ENCODE assay signal across 8 cellular contexts in the genomic region with DNA sequence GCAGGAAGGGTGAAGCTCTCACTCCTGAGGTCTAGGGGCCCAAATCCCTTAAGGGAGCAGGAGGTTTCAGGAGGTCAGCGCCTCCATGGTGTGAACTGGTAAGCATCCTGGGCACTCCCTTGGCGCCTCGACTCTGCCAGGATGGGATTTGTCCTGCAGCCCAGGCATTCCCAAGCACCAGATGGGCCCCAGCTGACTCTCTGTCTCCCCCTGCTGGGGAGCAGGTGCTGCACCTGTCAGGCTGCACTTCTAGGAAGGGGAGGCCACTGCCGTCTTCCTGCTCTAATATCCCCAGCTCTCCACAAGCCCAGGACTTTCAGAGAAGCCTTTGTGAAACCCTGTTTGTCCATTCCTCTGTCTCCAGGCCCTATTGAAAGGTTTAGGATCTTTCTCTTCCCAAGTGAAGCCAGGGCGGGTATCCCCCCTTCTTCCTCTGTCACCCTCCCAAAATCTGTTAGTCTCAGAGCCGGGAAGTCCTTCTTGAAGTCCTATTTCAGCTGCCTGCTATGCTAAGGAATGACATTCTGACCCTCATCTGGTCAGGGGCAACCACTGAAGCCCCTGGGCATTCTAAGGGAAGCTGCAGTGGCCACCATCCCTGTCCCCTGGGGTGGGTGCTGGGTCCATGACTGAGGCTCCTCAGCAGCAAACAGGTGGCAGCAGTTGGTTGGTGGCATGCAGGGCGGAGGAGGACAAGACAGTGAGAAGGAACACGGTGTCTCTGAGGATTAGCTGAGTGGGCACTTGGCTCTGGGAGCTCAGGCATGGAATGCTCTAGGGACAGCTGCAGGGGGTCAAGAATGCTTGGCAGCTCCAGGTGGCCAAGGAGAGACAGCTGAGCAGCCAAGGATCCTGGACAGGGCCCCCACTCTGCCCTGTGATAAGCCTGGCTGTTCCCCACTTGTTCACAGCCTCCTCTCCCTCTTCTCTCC. TPM values are rescaled to one million over a fixed set of nuclear protein-coding genes. Genes with fewer than 3 reads are reported as not detected.
DNase-seq lines count a peak whose midpoint lies in the region; ATAC-seq and TF ChIP-seq lines count a peak whose summit lies in the region.

No MANE protein-coding gene starts in this region.

- peaks cover 11% of the 10 kb centered on the region for H3K27me3 Mint-ChIP-seq in nephron (ENCODE audit: low read depth)

- peaks cover 39% of the 10 kb centered on the region for H3K4me1 Mint-ChIP-seq in nephron

- TF ChIP-seq CTCF in GM12873 (IDR thresholded peaks at IDR 0.05; ENCODE audit: insufficient read depth, low read depth, low read length, missing control alignments) (peak; percentile 98), esophagus squamous epithelium (IDR thresholded peaks at IDR 0.05) (peak in 5 of 6 experiments; percentile 65 to 90 (median 74)), nephron (IDR thresholded peaks at IDR 0.05; ENCODE audit: unreplicated experiment in 3 of 3) (peak; percentile 57 to 65 (median 63))

- H3K9me3 Mint-ChIP-seq in nephron = no peaks in the 10 kb centered on the region

- TF ChIP-seq POLR2A in esophagus squamous epithelium (IDR thresholded peaks at IDR 0.05) = no peak

- DNase-seq in AG08396 (ENCODE audit: low spot score) = peak; percentile 81
- peak; percentile 68 for DNase-seq in NCI-H226
- peak; percentile 33 for DNase-seq in activated CD8-positive, alpha-beta memory T cell treated with anti-CD3 and anti-CD28 coated beads, Interleukin-2, amount 50 U/mL, for 4 hours
- no peak for DNase-seq in esophagus squamous epithelium (lab: John Stamatoyannopoulos, UW)
- peak; percentile 59 for DNase-seq in ureter (ENCODE audit: low spot score)

- peaks cover 0 to 30% (median 3%) of the 10 kb centered on the region in 3 donors for H3K4me1 ChIP-seq in esophagus squamous epithelium

- no peak overlapping the region for H3K27ac ChIP-seq in esophagus squamous epithelium

- no peaks in the 10 kb centered on the region for H3K36me3 Mint-ChIP-seq in nephron (ENCODE audit: low read depth)

- H3K4me3 Mint-ChIP-seq in nephron = peak overlapping the region in 2 of 3 experiments; percentile 78 to 94

- no peak overlapping the region for H3K4me3 ChIP-seq in esophagus squamous epithelium

- H3K27me3 ChIP-seq in esophagus squamous epithelium = peaks cover 0 to 18% (median 0%) of the 10 kb centered on the region in 4 donors

- no peaks in the 10 kb centered on the region for H3K36me3 ChIP-seq in esophagus squamous epithelium

- ATAC-seq in HG02840 (IDR thresholded peaks at IDR 0.05; ENCODE audit: low FRiP score, unreplicated experiment) = no peak

- H3K27ac Mint-ChIP-seq in nephron = peak overlapping the region; percentile 53 to 72 (median 58)

- no peaks in the 10 kb centered on the region for H3K9me3 ChIP-seq in esophagus squamous epithelium

- intact Hi-C loops in esophagus squamous epithelium (cut with DNase I) = no loop called here

- 36 to 74% methylated on average over 3 of the region's 8 CpGs for WGBS in esophagus squamous epithelium, 2 donors

RNA-seq across cellular contexts. Expression of a gene that starts 3.2 kb away (rescaled TPM):
- total RNA-seq in esophagus squamous epithelium (not detected), ureter (not detected)

RNA-seq across cellular contexts. Expression of a gene that starts 14.1 kb away (rescaled TPM):
- total RNA-seq in esophagus squamous epithelium = 10 to 100 TPM in 2 of 4 donors, 1 to 10 TPM in 1, under 1 TPM in 1; 0.38 to 10.9 (median 9.1) TPM
- total RNA-seq in ureter = 8.8 TPM

RNA-seq across cellular contexts. Expression of a gene that starts 44.9 kb away (rescaled TPM):
- total RNA-seq in esophagus squamous epithelium (1 to 10 TPM in 1 of 4 donors, under 1 TPM in 2, not detected in 1; 0.64 to 1.7 (median 0.66) TPM), ureter (1.5 TPM)

RNA-seq across cellular contexts. Expression of a gene that starts 57.0 kb away (rescaled TPM):
- total RNA-seq in esophagus squamous epithelium (under 1 TPM in 1 of 4 donors, not detected in 3; 1.00 TPM), ureter (6.6 TPM)
